Comparison of ENCODE assay signal across 8 cellular contexts in the genomic region with DNA sequence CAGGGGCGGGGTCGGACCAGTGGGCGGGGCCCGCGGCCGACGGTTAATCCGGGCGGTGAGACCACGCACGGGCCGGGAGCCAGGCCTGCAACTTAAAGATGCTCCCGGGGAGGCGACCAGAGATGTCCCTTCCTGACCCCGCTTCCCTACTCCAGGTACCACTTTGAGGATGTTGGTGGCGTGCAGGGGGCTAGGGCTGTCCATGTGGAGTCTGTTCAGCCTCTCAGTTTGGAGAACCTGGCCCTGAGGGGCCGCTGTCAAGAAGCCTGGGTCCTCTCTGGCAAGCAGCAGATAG. TPM values are rescaled to one million over a fixed set of nuclear protein-coding genes. Genes with fewer than 3 reads are reported as not detected.
DNase-seq lines count a peak whose midpoint lies in the region; ATAC-seq and TF ChIP-seq lines count a peak whose summit lies in the region.

No MANE protein-coding gene starts in this region.

- ATAC-seq in HG03442 (IDR thresholded peaks at IDR 0.05; ENCODE audit: unreplicated experiment) (peak; percentile 51), HG02642 (IDR thresholded peaks at IDR 0.05; ENCODE audit: poor library complexity, unreplicated experiment) (no peak)
- ATAC-seq in activated naive CD8-positive, alpha-beta T cell treated with anti-CD3 and anti-CD28 coated beads, Interleukin-2, amount 50 U/mL, for 24 hours = no peak

- H3K27me3 ChIP-seq in kidney epithelial cell (ENCODE audit: control insufficient read depth, insufficient read depth, low read length) (no peaks in the 10 kb centered on the region), suprapubic skin (no peaks in the 10 kb centered on the region)

- H3K4me1 ChIP-seq in suprapubic skin = peaks cover 19% of the 10 kb centered on the region

- no peaks in the 10 kb centered on the region for H3K27me3 Mint-ChIP-seq in activated naive CD8-positive, alpha-beta T cell treated with anti-CD3 and anti-CD28 coated beads, Interleukin-2, amount 50 U/mL, for 24 hours

- H3K9me3 ChIP-seq in suprapubic skin = no peaks in the 10 kb centered on the region

- POLR2A ChIA-PET in GM10248 (lab: Yijun Ruan, JAX) = interaction anchor here (0.6 to 1.0 kb wide), 4 partner anchors 67 to 150 kb away, joined by 3 read pairs; no protein-coding TSS in a partner anchor

- DNase-seq in COLO668 (lab: John Stamatoyannopoulos, UW; ENCODE audit: unreplicated experiment) = peak; percentile 59
- DNase-seq in activated naive CD8-positive, alpha-beta T cell treated with anti-CD3 and anti-CD28 coated beads, Interleukin-2, amount 50 U/mL, for 24 hours = peak; percentile 87
- DNase-seq in kidney epithelial cell (ENCODE audit: low read depth) = no peak
- DNase-seq in suprapubic skin (ENCODE audit: low spot score in 2 of 2) = peak in 1 of 2 donors; percentile 85
- no peak for DNase-seq in nucleus accumbens (lab: John Stamatoyannopoulos, UW)
- no peak for DNase-seq in GM10248 (ENCODE audit: extremely low spot score)

- H3K9me3 Mint-ChIP-seq in activated naive CD8-positive, alpha-beta T cell treated with anti-CD3 and anti-CD28 coated beads, Interleukin-2, amount 50 U/mL, for 24 hours = no peaks in the 10 kb centered on the region

- peak overlapping the region; percentile 93 for H3K27ac Mint-ChIP-seq in activated naive CD8-positive, alpha-beta T cell treated with anti-CD3 and anti-CD28 coated beads, Interleukin-2, amount 50 U/mL, for 24 hours

- H3K36me3 ChIP-seq in kidney epithelial cell (ENCODE audit: control insufficient read depth, insufficient read depth, low read length) = no peaks in the 10 kb centered on the region
- H3K36me3 ChIP-seq in suprapubic skin = no peaks in the 10 kb centered on the region

- TF ChIP-seq EP300 in suprapubic skin (IDR thresholded peaks at IDR 0.05) = no peak

- peaks cover 25% of the 10 kb centered on the region for H3K4me1 Mint-ChIP-seq in activated naive CD8-positive, alpha-beta T cell treated with anti-CD3 and anti-CD28 coated beads, Interleukin-2, amount 50 U/mL, for 24 hours

- TF ChIP-seq CTCF in kidney epithelial cell (IDR thresholded peaks at IDR 0.05; ENCODE audit: insufficient read depth, low read length, poor library complexity, severe bottlenecking) (no peak), suprapubic skin (IDR thresholded peaks at IDR 0.05) (no peak), GM10248 (IDR thresholded peaks at IDR 0.05; ENCODE audit: control extremely low read depth, extremely low read depth, low read depth, missing control alignments) (no peak)

- CTCF ChIA-PET in GM10248 (lab: Yijun Ruan, JAX) = interaction anchor here (1.0 to 2.2 kb wide), 4 partner anchors 12 to 150 kb away, joined by 3 to 8 read pairs (median 4); no protein-coding TSS in a partner anchor

- H3K4me3 ChIP-seq in kidney epithelial cell (ENCODE audit: low read depth, low read length) (peak overlapping the region; percentile 93), suprapubic skin (peak overlapping the region; percentile 83)

- no peak for TF ChIP-seq POLR2A in suprapubic skin (IDR thresholded peaks at IDR 0.05)

- peak overlapping the region; percentile 93 for H3K4me3 Mint-ChIP-seq in activated naive CD8-positive, alpha-beta T cell treated with anti-CD3 and anti-CD28 coated beads, Interleukin-2, amount 50 U/mL, for 24 hours

- 2% methylated on average over 13 of the region's 17 CpGs for WGBS in suprapubic skin

- peaks cover 5% of the 10 kb centered on the region for H3K36me3 Mint-ChIP-seq in activated naive CD8-positive, alpha-beta T cell treated with anti-CD3 and anti-CD28 coated beads, Interleukin-2, amount 50 U/mL, for 24 hours (ENCODE audit: low read depth)

- H3K27ac ChIP-seq in suprapubic skin = peak overlapping the region; percentile 88

RNA-seq across cellular contexts. Expression of a gene that starts 0.6 kb away (rescaled TPM):
- total RNA-seq in kidney epithelial cell (27.2 and 30.0 TPM in 2 replicates), suprapubic skin (10 to 100 TPM; 12.6 to 16.3 (median 13.7) TPM)

RNA-seq across cellular contexts. Expression of a gene that starts 6.2 kb away (rescaled TPM):
- total RNA-seq in kidney epithelial cell (0.84 and 1.5 TPM in 2 replicates), suprapubic skin (1 to 10 TPM in 3 of 4 donors, under 1 TPM in 1; 0.80 to 2.4 (median 1.5) TPM)

RNA-seq across cellular contexts. Expression of a gene that starts 21.0 kb away (rescaled TPM):
- total RNA-seq in kidney epithelial cell = 0.08 and 0.21 TPM in 2 replicates
- 10 to 100 TPM in 2 of 4 donors, 1 to 10 TPM in 2; 2.3 to 22.2 (median 11.0) TPM for total RNA-seq in suprapubic skin

RNA-seq across cellular contexts. Expression of a gene that starts 40.0 kb away (rescaled TPM):
- total RNA-seq in kidney epithelial cell = 33.5 and 34.3 TPM in 2 replicates
- total RNA-seq in suprapubic skin = 10 to 100 TPM; 13.0 to 35.1 (median 16.7) TPM

RNA-seq across cellular contexts. Expression of a gene that starts 41.2 kb away (rescaled TPM):
- 7.8 and 14.1 TPM in 2 replicates for total RNA-seq in kidney epithelial cell
- total RNA-seq in suprapubic skin = 10 to 100 TPM; 16.8 to 58.1 (median 22.3) TPM

Comparison
In these comparisons a context has a peak if more than half of its experiments do, and no peak if none do; other contexts are left out.
1. DNase-seq: peak in COLO668 (single experiment) and activated naive CD8-positive, alpha-beta T cell treated with anti-CD3 and anti-CD28 coated beads, Interleukin-2, amount 50 U/mL, for 24 hours (single experiment); none in kidney epithelial cell (single experiment), nucleus accumbens (0 of 56) and GM10248 (single experiment).